ENCODE assay signal across 9 cellular contexts in genomic region chr2:165793161-165793778, GRCh38. TPM values are rescaled to one million over a fixed set of nuclear protein-coding genes. Genes with fewer than 3 reads are reported as not detected.
DNase-seq lines count a peak whose midpoint lies in the region; ATAC-seq, FAIRE-seq and TF ChIP-seq lines count a peak whose summit lies in the region.
"Had no signal": no experiment of that assay in that cellular context is flagged by ENCODE, and none has a peak within 500 bp of the region (broad histone marks: within the 10 kb centered on the region; RNA-seq: fewer than 3 reads in every experiment).

No MANE protein-coding gene starts in this region.

- peaks cover 15% of the 10 kb centered on the region for H3K4me1 Mint-ChIP-seq in activated CD8-positive, alpha-beta T cell treated with anti-CD3 and anti-CD28 coated beads for 36 hours (ENCODE audit: low read depth)

- no peaks in the 10 kb centered on the region for H3K4me1 ChIP-seq in parathyroid adenoma

- peak overlapping the region; percentile 85 for H3K4me3 Mint-ChIP-seq in activated CD8-positive, alpha-beta T cell treated with anti-CD3 and anti-CD28 coated beads for 36 hours

- ATAC-seq in HG03025 (IDR thresholded peaks at IDR 0.05; ENCODE audit: low FRiP score, unreplicated experiment), result peak; percentile 14
- ATAC-seq in activated CD8-positive, alpha-beta T cell treated with anti-CD3 and anti-CD28 coated beads for 36 hours, result no peak

- no peaks in the 10 kb centered on the region for H3K36me3 ChIP-seq in parathyroid adenoma (ENCODE audit: control insufficient read depth, insufficient read depth, low read length)

- no peak for TF ChIP-seq CTCF in activated CD8-positive, alpha-beta T cell treated with anti-CD3 and anti-CD28 coated beads for 36 hours (IDR thresholded peaks at IDR 0.05)
- no peak for TF ChIP-seq CTCF in parathyroid adenoma (IDR thresholded peaks at IDR 0.05)

- no peak for FAIRE-seq in frontal cortex (lab: Jason Lieb, UNC)
- FAIRE-seq: G401.6 had no signal

- peak overlapping the region; percentile 76 for H3K27ac ChIP-seq in parathyroid adenoma

- H3K27me3 Mint-ChIP-seq in activated CD8-positive, alpha-beta T cell treated with anti-CD3 and anti-CD28 coated beads for 36 hours, result peaks cover 27% of the 10 kb centered on the region

- H3K4me2 ChIP-seq in parathyroid adenoma (ENCODE audit: low read length), result peak overlapping the region; percentile 98

- H3K27ac Mint-ChIP-seq in activated CD8-positive, alpha-beta T cell treated with anti-CD3 and anti-CD28 coated beads for 36 hours, result peak overlapping the region; percentile 84

- no peaks in the 10 kb centered on the region for H3K9me3 ChIP-seq in parathyroid adenoma (ENCODE audit: control insufficient read depth, low read length)

- peaks cover 2% of the 10 kb centered on the region for H3K36me3 Mint-ChIP-seq in activated CD8-positive, alpha-beta T cell treated with anti-CD3 and anti-CD28 coated beads for 36 hours (ENCODE audit: low read depth)

- H2AFZ ChIP-seq in parathyroid adenoma, result peak overlapping the region; percentile 95

- intact Hi-C loops in activated CD8-positive, alpha-beta T cell treated with anti-CD3 and anti-CD28 coated beads for 36 hours (cut with micrococcal nuclease), result no loop called here

- POLR2A ChIA-PET in activated CD8-positive, alpha-beta T cell treated with anti-CD3 and anti-CD28 coated beads for 36 hours (lab: Charles Lee), result interaction anchor here (0.8 kb wide), 1 partner anchor 90 kb away, joined by 3 read pairs; no protein-coding TSS in a partner anchor

- no peaks in the 10 kb centered on the region for H3K79me2 ChIP-seq in parathyroid adenoma

- H3K4me3 ChIP-seq in parathyroid adenoma (ENCODE audit: low read depth, low read length), result peak overlapping the region; percentile 68

- DNase-seq in NCI-H2227 (lab: John Stamatoyannopoulos, UW; ENCODE audit: unreplicated experiment) (peak; percentile 52), NCI-H2227 treated with DMSO at 0.1 percent for 48 hours (lab: John Stamatoyannopoulos, UW) (no peak), frontal cortex (ENCODE audit: low spot score in 2 of 2) (peak; percentile 25 to 29), NCI-H1436 (lab: John Stamatoyannopoulos, UW) (no peak), NCI-H226 (no peak)
- DNase-seq in activated CD8-positive, alpha-beta T cell treated with anti-CD3 and anti-CD28 coated beads for 36 hours, result peak; percentile 15

- H3K27me3 ChIP-seq in parathyroid adenoma (ENCODE audit: control insufficient read depth, insufficient read depth, low read length), result no peaks in the 10 kb centered on the region

- no peaks in the 10 kb centered on the region for H3K9me3 Mint-ChIP-seq in activated CD8-positive, alpha-beta T cell treated with anti-CD3 and anti-CD28 coated beads for 36 hours

- CTCF ChIA-PET in activated CD8-positive, alpha-beta T cell treated with anti-CD3 and anti-CD28 coated beads for 36 hours (lab: Charles Lee), result interaction anchor here (1.3 to 2.5 kb wide), 2 partner anchors 11 to 81 kb away, joined by 3 to 15 read pairs; no protein-coding TSS in a partner anchor

- H3K9ac ChIP-seq in parathyroid adenoma, result no peak overlapping the region

RNA-seq across cellular contexts. Expression of gene GALNT3, which starts 0.8 kb away (rescaled TPM):
- 1 to 10 TPM; 1.9 to 2.8 TPM for total RNA-seq in activated CD8-positive, alpha-beta T cell treated with anti-CD3 and anti-CD28 coated beads for 36 hours
- total RNA-seq in frontal cortex, result 3.7 TPM

Comparison
In these comparisons a context has a peak if more than half of its experiments do, and no peak if none do; other contexts are left out.
1. DNase-seq: peak in NCI-H2227 (single experiment), activated CD8-positive, alpha-beta T cell treated with anti-CD3 and anti-CD28 coated beads for 36 hours (single experiment) and frontal cortex (2 of 2); none in NCI-H2227 treated with DMSO at 0.1 percent for 48 hours (single experiment), NCI-H1436 (single experiment) and NCI-H226 (single experiment).